ENCODE assay signal across 13 cellular contexts in genomic region chr5:134446938-134447337, GRCh38. TPM values are rescaled to one million over a fixed set of nuclear protein-coding genes. Genes with fewer than 3 reads are reported as not detected.
DNase-seq lines count a peak whose midpoint lies in the region; ATAC-seq and TF ChIP-seq lines count a peak whose summit lies in the region.
"Had no signal": no experiment of that assay in that cellular context is flagged by ENCODE, and none has a peak within 500 bp of the region (broad histone marks: within the 10 kb centered on the region; RNA-seq: fewer than 3 reads in every experiment).

No MANE protein-coding gene starts in this region.

- H3K4me1 Mint-ChIP-seq in nephron progenitor cell: peaks cover 26% of the 10 kb centered on the region
- H3K4me1 Mint-ChIP-seq: CD4-positive, alpha-beta memory T cell had no signal

- H3K36me3 ChIP-seq in MG63: no peaks in the 10 kb centered on the region
- H3K36me3 ChIP-seq: gastroesophageal sphincter had no signal

- H3K27me3 Mint-ChIP-seq in nephron progenitor cell (ENCODE audit: low read depth, poor library complexity): peaks cover 16% of the 10 kb centered on the region
- H3K27me3 Mint-ChIP-seq: CD4-positive, alpha-beta memory T cell had no signal

- 0 out of 2 replicates have a peak, but pooled peaks cover 5% of the 10 kb centered on the region for H3K9me3 ChIP-seq in MG63
- H3K9me3 ChIP-seq: gastroesophageal sphincter had no signal

- no peaks in the 10 kb centered on the region for H3K36me3 Mint-ChIP-seq in nephron progenitor cell (ENCODE audit: low read depth)
- H3K36me3 Mint-ChIP-seq: CD4-positive, alpha-beta memory T cell had no signal

- no peak overlapping the region for H3K4me3 ChIP-seq in MG63
- H3K4me3 ChIP-seq: gastroesophageal sphincter had no signal

- DNase-seq in RPMI8226 (peak; percentile 19), nephron progenitor cell (no peak), MG63 (no peak), NCI-H1694 (lab: John Stamatoyannopoulos, UW) (no peak), hypothalamus (lab: John Stamatoyannopoulos, UW) (no peak)
- DNase-seq: anterior cingulate cortex; CD4-positive, alpha-beta memory T cell; NCI-H2171; stimulated activated CD4-positive, alpha-beta T cell treated with anti-CD3 and anti-CD28 coated beads, Interleukin-4, amount 100 ng/mL, for 1 hour had no signal

- H3K27ac Mint-ChIP-seq in nephron progenitor cell: peak overlapping the region; percentile 6

- no peak for TF ChIP-seq CTCF in nephron progenitor cell (IDR thresholded peaks at IDR 0.05)

- peak; percentile 67 for ATAC-seq in GM18861 (IDR thresholded peaks at IDR 0.05; ENCODE audit: unreplicated experiment)
- peak; percentile 64 for ATAC-seq in HG02678 (IDR thresholded peaks at IDR 0.05; ENCODE audit: unreplicated experiment)
- no peak for ATAC-seq in HG02884 (IDR thresholded peaks at IDR 0.05; ENCODE audit: unreplicated experiment)
- ATAC-seq: gastroesophageal sphincter had no signal

- H3K9me3 Mint-ChIP-seq in nephron progenitor cell: no peaks in the 10 kb centered on the region
- H3K9me3 Mint-ChIP-seq: CD4-positive, alpha-beta memory T cell had no signal

- H3K27me3 ChIP-seq in MG63: no peaks in the 10 kb centered on the region
- H3K27me3 ChIP-seq: gastroesophageal sphincter had no signal

- H3K4me3 Mint-ChIP-seq in nephron progenitor cell: no peak overlapping the region
- H3K4me3 Mint-ChIP-seq: CD4-positive, alpha-beta memory T cell had no signal

RNA-seq across cellular contexts. Expression of gene CDKN2AIPNL, which starts 35.3 kb away (rescaled TPM):
- 116 and 161 TPM in 2 replicates for total RNA-seq in MG63 (2014; rRNA removed; shearing (Covaris generic); ENCODE audit: low replicate concordance)
